Comparison of ENCODE assay signal across 8 cellular contexts in genomic region chr12:2691001-2691339, GRCh38.
DNase-seq lines count a peak whose midpoint lies in the region; ATAC-seq, FAIRE-seq and TF ChIP-seq lines count a peak whose summit lies in the region.

No MANE protein-coding gene starts in this region.

- H2BK120ac ChIP-seq in mesendoderm (ENCODE audit: low read depth, low read length) = no peak overlapping the region

- DNase-seq in DMS 273 (lab: John Stamatoyannopoulos, UW; ENCODE audit: unreplicated experiment) = peak; percentile 60
- DNase-seq in SK-MEL-5 (ENCODE audit: low read depth, low spot score) = peak; percentile 71
- peak; percentile 19 for DNase-seq in astrocyte (ENCODE audit: low read depth)
- peak; percentile 71 for DNase-seq in mesendoderm
- DNase-seq in stimulated activated naive B cell treated with anti-CD40 and anti-IgM and Interleukin-4, amounts not matched to agents 10 μg/mL and 1 μg/mL and 100 μg/mL, for 72 hours = peak; percentile 56
- DNase-seq in hepatic stellate cell (ENCODE audit: low spot score) = no peak
- no peak for DNase-seq in occipital lobe (lab: John Stamatoyannopoulos, UW)

- peak; percentile 6 for ATAC-seq in HG02642 (IDR thresholded peaks at IDR 0.05; ENCODE audit: poor library complexity, unreplicated experiment)
- peak; percentile 77 for ATAC-seq in stimulated activated naive B cell treated with anti-CD40 and anti-IgM and Interleukin-4, amounts not matched to agents 10 μg/mL and 1 μg/mL and 100 μg/mL, for 72 hours (replicated peaks)

- no peak overlapping the region for H2BK15ac ChIP-seq in mesendoderm (replicated peaks; ENCODE audit: low read depth)

- TF ChIP-seq CTCF in astrocyte (IDR thresholded peaks at IDR 0.05; ENCODE audit: insufficient read depth, low read depth, low read length) = no peak

- H3K27ac ChIP-seq in astrocyte (ENCODE audit: low read depth, low read length) (no peak overlapping the region), mesendoderm (ENCODE audit: low read depth, low read length) (no peak overlapping the region)

- H3K56ac ChIP-seq in mesendoderm (ENCODE audit: low read length) = peak overlapping the region; percentile 94

- no peak for FAIRE-seq in astrocyte (lab: Jason Lieb, UNC)

- no peak overlapping the region for H2BK5ac ChIP-seq in mesendoderm (ENCODE audit: low read length)

- peak overlapping the region; percentile 84 for H3K4me3 Mint-ChIP-seq in astrocyte (ENCODE audit: unreplicated experiment)
- peak overlapping the region; percentile 89 to 94 for H3K4me3 Mint-ChIP-seq in stimulated activated naive B cell treated with anti-CD40 and anti-IgM and Interleukin-4, amounts not matched to agents 10 μg/mL and 1 μg/mL and 100 μg/mL, for 72 hours

- H3K36me3 Mint-ChIP-seq in astrocyte (ENCODE audit: low read depth, unreplicated experiment) = no peaks in the 10 kb centered on the region
- H3K36me3 Mint-ChIP-seq in stimulated activated naive B cell treated with anti-CD40 and anti-IgM and Interleukin-4, amounts not matched to agents 10 μg/mL and 1 μg/mL and 100 μg/mL, for 72 hours = no peaks in the 10 kb centered on the region

- peak overlapping the region; percentile 75 for H2AFZ ChIP-seq in astrocyte (ENCODE audit: low read depth, low read length)

- H3K4me3 ChIP-seq in astrocyte (ENCODE audit: insufficient read depth, low read depth, low read length) (peak overlapping the region; percentile 50), mesendoderm (ENCODE audit: low read length) (peak overlapping the region; percentile 60)

- no peak overlapping the region for H4K8ac ChIP-seq in mesendoderm (ENCODE audit: low read depth, low read length)

- H2AK5ac ChIP-seq in mesendoderm (ENCODE audit: low read length) = no peak overlapping the region

- H3K9ac ChIP-seq in astrocyte (ENCODE audit: low read length) (peak overlapping the region; percentile 43), mesendoderm (ENCODE audit: low read length) (peak overlapping the region; percentile 93)

- no peaks in the 10 kb centered on the region for H3K4me1 ChIP-seq in astrocyte (ENCODE audit: insufficient read depth, low read length)
- peaks cover 2% of the 10 kb centered on the region for H3K4me1 ChIP-seq in mesendoderm (ENCODE audit: control insufficient read depth, low read depth, low read length)

- no peaks in the 10 kb centered on the region for H4K20me1 ChIP-seq in astrocyte (ENCODE audit: insufficient read depth, low read length)

- peaks cover 2% of the 10 kb centered on the region for H3K9me3 Mint-ChIP-seq in astrocyte (ENCODE audit: unreplicated experiment)
- no peaks in the 10 kb centered on the region for H3K9me3 Mint-ChIP-seq in stimulated activated naive B cell treated with anti-CD40 and anti-IgM and Interleukin-4, amounts not matched to agents 10 μg/mL and 1 μg/mL and 100 μg/mL, for 72 hours

- H3K18ac ChIP-seq in mesendoderm (ENCODE audit: low read length) = peak overlapping the region; percentile 75

- peaks cover 62% of the 10 kb centered on the region for H3K27me3 Mint-ChIP-seq in astrocyte (ENCODE audit: low read depth, unreplicated experiment)
- H3K27me3 Mint-ChIP-seq in stimulated activated naive B cell treated with anti-CD40 and anti-IgM and Interleukin-4, amounts not matched to agents 10 μg/mL and 1 μg/mL and 100 μg/mL, for 72 hours = peaks cover 5 to 9% of the 10 kb centered on the region in 2 donors

- no peaks in the 10 kb centered on the region for H3K79me1 ChIP-seq in mesendoderm (ENCODE audit: low read length)

- no CpG with 5 or more reads among the region's 28 CpGs for WGBS in mesendoderm (ENCODE audit: extremely low coverage, insufficient coverage, low lambda C conversion rate)

- no peaks in the 10 kb centered on the region for H3K36me3 ChIP-seq in astrocyte (ENCODE audit: insufficient read depth, low read length)
- no peaks in the 10 kb centered on the region for H3K36me3 ChIP-seq in mesendoderm (ENCODE audit: control insufficient read depth, insufficient read depth, low read length)

- peaks cover 1% of the 10 kb centered on the region for H3K4me1 Mint-ChIP-seq in astrocyte (ENCODE audit: low read depth, unreplicated experiment)
- H3K4me1 Mint-ChIP-seq in stimulated activated naive B cell treated with anti-CD40 and anti-IgM and Interleukin-4, amounts not matched to agents 10 μg/mL and 1 μg/mL and 100 μg/mL, for 72 hours = peaks cover 23 to 26% of the 10 kb centered on the region in 2 donors

- H3K27ac Mint-ChIP-seq in astrocyte (ENCODE audit: unreplicated experiment) = no peak overlapping the region
- H3K27ac Mint-ChIP-seq in stimulated activated naive B cell treated with anti-CD40 and anti-IgM and Interleukin-4, amounts not matched to agents 10 μg/mL and 1 μg/mL and 100 μg/mL, for 72 hours = peak overlapping the region; percentile 82

- H3K79me2 ChIP-seq in astrocyte (ENCODE audit: insufficient read depth, low read length) (no peaks in the 10 kb centered on the region), mesendoderm (ENCODE audit: control insufficient read depth, insufficient read depth, low read length) (no peaks in the 10 kb centered on the region)

- H4K5ac ChIP-seq in mesendoderm (ENCODE audit: low read length) = no peak overlapping the region

- H3K4me2 ChIP-seq in astrocyte (ENCODE audit: low read length) (peak overlapping the region; percentile 86), mesendoderm (ENCODE audit: low read length) (peak overlapping the region; percentile 94)

- H3K23ac ChIP-seq in mesendoderm (ENCODE audit: low read length) = no peak overlapping the region

- peak overlapping the region; percentile 89 for H3K4ac ChIP-seq in mesendoderm (ENCODE audit: low read depth, low read length)

- H3K27me3 ChIP-seq in astrocyte (ENCODE audit: insufficient read depth, low read length) (peaks cover 34% of the 10 kb centered on the region), mesendoderm (ENCODE audit: insufficient read depth, low read length, poor library complexity) (no peaks in the 10 kb centered on the region)

- no peaks in the 10 kb centered on the region for H3K9me3 ChIP-seq in astrocyte (ENCODE audit: insufficient read depth, low read depth, low read length)

- in situ Hi-C loops in SK-MEL-5 (cut with HindIII; ENCODE audit: low pct_unique_long_range_greater_than_20kb, low sequenced_read_pairs) = no loop called here

Comparison
In these comparisons a context has a peak if more than half of its experiments do, and no peak if none do; other contexts are left out.
1. DNase-seq: peak in DMS 273 (single experiment), SK-MEL-5 (single experiment), astrocyte (single experiment), mesendoderm (single experiment) and stimulated activated naive B cell treated with anti-CD40 and anti-IgM and Interleukin-4, amounts not matched to agents 10 μg/mL and 1 μg/mL and 100 μg/mL, for 72 hours (single experiment); none in hepatic stellate cell (single experiment) and occipital lobe (single experiment).